ENCODE assay signal across 1 cellular context in genomic region chr2:39513641-39514094, GRCh38.
A peak's percentile ranks its signal among the peaks of the same experiment; 100 is the strongest.
TF ChIP-seq lines count a peak whose summit lies in the region.

No MANE protein-coding gene starts in this region.

TF ChIP-seq in HepG2, 621 proteins besides CTCF, POLR2A, EP300 and RAD21 (continued from another document and continues in another):
- TF ChIP-seq AKNA (CRISPR knock-in tag; IDR thresholded peaks at IDR 0.05; ENCODE audit: borderline replicate concordance) (no peak), TMF1 (CRISPR knock-in tag; IDR thresholded peaks at IDR 0.05; ENCODE audit: low read depth) (no peak), MLX (CRISPR knock-in tag; IDR thresholded peaks at IDR 0.05) (no peak), AKAP8 (CRISPR knock-in tag; IDR thresholded peaks at IDR 0.05) (no peak), HOXA7 (CRISPR knock-in tag; IDR thresholded peaks at IDR 0.05) (no peak), ZNF124 (CRISPR knock-in tag; IDR thresholded peaks at IDR 0.05) (no peak), ZNF782 (CRISPR knock-in tag; IDR thresholded peaks at IDR 0.05; ENCODE audit: borderline replicate concordance) (no peak), JUND (CRISPR knock-in tag; IDR thresholded peaks at IDR 0.05) (no peak), AFF4 (CRISPR knock-in tag; IDR thresholded peaks at IDR 0.05) (no peak), ZNF282 (IDR thresholded peaks at IDR 0.05; ENCODE audit: partially characterized antibody) (no peak), ZEB1 (IDR thresholded peaks at IDR 0.05; ENCODE audit: insufficient replicate concordance, low read depth) (no peak), SYNCRIP (IDR thresholded peaks at IDR 0.05; ENCODE audit: insufficient read depth, low read depth, low read length) (no peak), BATF2 (CRISPR knock-in tag; IDR thresholded peaks at IDR 0.05) (no peak), ZSCAN22 (CRISPR knock-in tag; IDR thresholded peaks at IDR 0.05) (no peak), MLXIP (CRISPR knock-in tag; IDR thresholded peaks at IDR 0.05; ENCODE audit: borderline replicate concordance) (no peak), MAFF (IDR thresholded peaks at IDR 0.05; ENCODE audit: low read depth, low read length) (no peak), ZNF883 (CRISPR knock-in tag; IDR thresholded peaks at IDR 0.05; ENCODE audit: not compliant biosample characterization) (no peak), ZNF704 (CRISPR knock-in tag; IDR thresholded peaks at IDR 0.05; ENCODE audit: borderline replicate concordance) (no peak), ZBTB21 (CRISPR knock-in tag; IDR thresholded peaks at IDR 0.05) (no peak), ZNF720 (CRISPR knock-in tag; IDR thresholded peaks at IDR 0.05) (no peak), TOE1 (CRISPR knock-in tag; IDR thresholded peaks at IDR 0.05) (no peak), ARNTL (CRISPR knock-in tag; IDR thresholded peaks at IDR 0.05) (no peak), BRD4 (CRISPR knock-in tag; IDR thresholded peaks at IDR 0.05) (no peak), TCF7 (IDR thresholded peaks at IDR 0.05; ENCODE audit: low read depth) (no peak), AHDC1 (CRISPR knock-in tag; IDR thresholded peaks at IDR 0.05; ENCODE audit: borderline replicate concordance) (no peak), HOXA5 (CRISPR knock-in tag; IDR thresholded peaks at IDR 0.05) (no peak), KDM3A (CRISPR knock-in tag; IDR thresholded peaks at IDR 0.05; ENCODE audit: low read depth) (peak; percentile 42; the same call in 1 of the 2 replicates), FOXJ3 (CRISPR knock-in tag; IDR thresholded peaks at IDR 0.05; ENCODE audit: borderline replicate concordance) (no peak), ZSCAN25 (CRISPR knock-in tag; IDR thresholded peaks at IDR 0.05) (peak; percentile 47; the same call in 1 of the 2 replicates), TEF (CRISPR knock-in tag; IDR thresholded peaks at IDR 0.05) (no peak), SOX6 (IDR thresholded peaks at IDR 0.05) (no peak), SOX6 (CRISPR knock-in tag; IDR thresholded peaks at IDR 0.05) (peak; percentile 69), SMC3 (IDR thresholded peaks at IDR 0.05; ENCODE audit: low read length) (peak; percentile 85), ZC3H13 (CRISPR knock-in tag; IDR thresholded peaks at IDR 0.05) (no peak), SMYD3 (CRISPR knock-in tag; IDR thresholded peaks at IDR 0.05) (no peak), CC2D1A (CRISPR knock-in tag; IDR thresholded peaks at IDR 0.05) (0 out of 2 replicates have a peak, but pooled peaks have one; percentile 8), ZBTB1 (CRISPR knock-in tag; IDR thresholded peaks at IDR 0.05; ENCODE audit: borderline replicate concordance) (no peak), PCBP2 (optimal IDR thresholded peaks at IDR 0.05; ENCODE audit: low read depth, low read length, poor library complexity, severe bottlenecking) (no peak), ZFX (CRISPR knock-in tag; IDR thresholded peaks at IDR 0.05; ENCODE audit: low read depth) (no peak), ZNF841 (CRISPR knock-in tag; IDR thresholded peaks at IDR 0.05; ENCODE audit: borderline replicate concordance) (no peak), FOXO1 (CRISPR knock-in tag; IDR thresholded peaks at IDR 0.05) (no peak), ZBTB38 (CRISPR knock-in tag; IDR thresholded peaks at IDR 0.05) (peak; percentile 36; the same call in 1 of the 2 replicates), MTF2 (CRISPR knock-in tag; IDR thresholded peaks at IDR 0.05; ENCODE audit: borderline replicate concordance) (no peak), HOXA3 (CRISPR knock-in tag; IDR thresholded peaks at IDR 0.05) (0 out of 2 replicates have a peak, but pooled peaks have one; percentile 13), ZFAT (CRISPR knock-in tag; conservative IDR thresholded peaks at IDR 0.05) (no peak)
